2 cellular contexts compared by ENCODE assay signal in genomic region chr10:636769-637168, GRCh38.
TF ChIP-seq lines count a peak whose summit lies in the region.

No MANE protein-coding gene starts in this region.

TF ChIP-seq in WTC11, 78 proteins besides CTCF, POLR2A, EP300 and RAD21 (continued from another document):
- TF ChIP-seq E2F4 (CRISPR knock-in tag; IDR thresholded peaks at IDR 0.05; ENCODE audit: borderline replicate concordance, low read depth) (no peak), ATF2 (CRISPR knock-in tag; IDR thresholded peaks at IDR 0.05; ENCODE audit: borderline replicate concordance, low read depth) (no peak), ZNF512 (CRISPR knock-in tag; IDR thresholded peaks at IDR 0.05; ENCODE audit: borderline replicate concordance) (no peak), ATF6 (CRISPR knock-in tag; IDR thresholded peaks at IDR 0.05) (no peak), FOXK1 (CRISPR knock-in tag; IDR thresholded peaks at IDR 0.05) (no peak), SMAD4 (CRISPR knock-in tag; IDR thresholded peaks at IDR 0.05) (no peak)

TF ChIP-seq in GM23338, 12 proteins besides CTCF, POLR2A, EP300 and RAD21 (continued from another document):
- TF ChIP-seq ZNF462 (CRISPR knock-in tag; IDR thresholded peaks at IDR 0.05) (no peak), STAT1 (IDR thresholded peaks at IDR 0.05; ENCODE audit: unreplicated experiment) (no peak)
